1 cellular context compared by ENCODE assay signal in genomic region chr7:148983220-148984146, GRCh38.
A peak's percentile ranks its signal among the peaks of the same experiment; 100 is the strongest.
TF ChIP-seq lines count a peak whose summit lies in the region.

No MANE protein-coding gene starts in this region.

TF ChIP-seq in K562, 482 proteins besides CTCF, POLR2A, EP300 and RAD21 (continued from another document and continues in another):
- TF ChIP-seq CREB3L1 (IDR thresholded peaks at IDR 0.05; ENCODE audit: borderline replicate concordance, low read depth) (0 out of 2 replicates have a peak, but pooled peaks have one; percentile 32), E2F6 (IDR thresholded peaks at IDR 0.05; ENCODE audit: borderline replicate concordance in 1 of 2, extremely low read depth in 1 of 2, insufficient read depth in 1 of 2, insufficient read length in 1 of 2, low read depth in 1 of 2, low read length in 1 of 2, poor library complexity in 1 of 2, severe bottlenecking in 1 of 2) (no peak), DIDO1 (tag; IDR thresholded peaks at IDR 0.05; ENCODE audit: low read depth) (0 out of 2 replicates have a peak, but pooled peaks have one; percentile 28), FOXA3 (CRISPR knock-in tag; conservative IDR thresholded peaks at IDR 0.05 in 1 of 2, IDR thresholded peaks at IDR 0.05 in 1 of 2) (peak; percentile 74 to 86; a peak in 3 of 4 replicates), VEZF1 (CRISPR knock-in tag; IDR thresholded peaks at IDR 0.05) (peak; percentile 83), BHLHE40 (IDR thresholded peaks at IDR 0.05; ENCODE audit: low read length) (0 out of 2 replicates have a peak, but pooled peaks have one; percentile 25), KDM1A (IDR thresholded peaks at IDR 0.05) (peak; percentile 94 to 96), MBD2 (IDR thresholded peaks at IDR 0.05; ENCODE audit: borderline replicate concordance, low read depth) (no peak), TARDBP (IDR thresholded peaks at IDR 0.05) (no peak; the same call in 1 of the 2 replicates), MEF2D (tag; conservative IDR thresholded peaks at IDR 0.05; ENCODE audit: low read depth) (no peak), ARID3B (CRISPR knock-in tag; IDR thresholded peaks at IDR 0.05; ENCODE audit: borderline replicate concordance) (no peak), RFX1 (IDR thresholded peaks at IDR 0.05) (0 out of 2 replicates have a peak, but pooled peaks have one; percentile 10), ZBTB7A (IDR thresholded peaks at IDR 0.05; ENCODE audit: borderline replicate concordance, control insufficient read depth, low read depth, low read length) (peak; percentile 73), XRCC5 (IDR thresholded peaks at IDR 0.05; ENCODE audit: low read depth, low read length) (peak; percentile 89), ZNF586 (CRISPR knock-in tag; conservative IDR thresholded peaks at IDR 0.05) (no peak), ZNF592 (IDR thresholded peaks at IDR 0.05) (peak; percentile 97), ZNF140 (CRISPR knock-in tag; IDR thresholded peaks at IDR 0.05) (no peak), TAF7 (tag; IDR thresholded peaks at IDR 0.05) (no peak), ZNF785 (CRISPR knock-in tag; IDR thresholded peaks at IDR 0.05) (no peak), POLR3A (IDR thresholded peaks at IDR 0.05; ENCODE audit: borderline replicate concordance, extremely low read depth, insufficient read depth, insufficient read length) (peak; percentile 92), SIN3A (IDR thresholded peaks at IDR 0.05; ENCODE audit: borderline replicate concordance in 2 of 2, control insufficient read depth in 1 of 2, low read depth in 2 of 2, low read length in 2 of 2) (no peak), BRD4 (IDR thresholded peaks at IDR 0.05) (peak; percentile 75; the same call in 1 of the 2 replicates), ZNF174 (CRISPR knock-in tag; IDR thresholded peaks at IDR 0.05) (peak; percentile 45; the same call in 1 of the 2 replicates), RAD51 (IDR thresholded peaks at IDR 0.05; ENCODE audit: borderline replicate concordance, low read depth) (0 out of 2 replicates have a peak, but pooled peaks have one; percentile 12), ZNF175 (CRISPR knock-in tag; IDR thresholded peaks at IDR 0.05; ENCODE audit: low read depth) (no peak), ESRRB (CRISPR knock-in tag; IDR thresholded peaks at IDR 0.05; ENCODE audit: borderline replicate concordance) (peak; percentile 34; the same call in 1 of the 2 replicates), GTF3C2 (IDR thresholded peaks at IDR 0.05; ENCODE audit: borderline replicate concordance, extremely low read depth, insufficient read length) (no peak), DPF2 (IDR thresholded peaks at IDR 0.05) (0 out of 2 replicates have a peak, but pooled peaks have one; percentile 26), LARP7 (IDR thresholded peaks at IDR 0.05) (no peak), CSDE1 (IDR thresholded peaks at IDR 0.05) (peak in 1 of 2 experiments; percentile 86; a peak in 2 of 4 replicates), ZNF124 (CRISPR knock-in tag; IDR thresholded peaks at IDR 0.05) (no peak), ZKSCAN1 (IDR thresholded peaks at IDR 0.05; ENCODE audit: low read depth, low read length) (peak; percentile 39; the same call in 1 of the 2 replicates)
- TF ChIP-seq, protein P1, sequence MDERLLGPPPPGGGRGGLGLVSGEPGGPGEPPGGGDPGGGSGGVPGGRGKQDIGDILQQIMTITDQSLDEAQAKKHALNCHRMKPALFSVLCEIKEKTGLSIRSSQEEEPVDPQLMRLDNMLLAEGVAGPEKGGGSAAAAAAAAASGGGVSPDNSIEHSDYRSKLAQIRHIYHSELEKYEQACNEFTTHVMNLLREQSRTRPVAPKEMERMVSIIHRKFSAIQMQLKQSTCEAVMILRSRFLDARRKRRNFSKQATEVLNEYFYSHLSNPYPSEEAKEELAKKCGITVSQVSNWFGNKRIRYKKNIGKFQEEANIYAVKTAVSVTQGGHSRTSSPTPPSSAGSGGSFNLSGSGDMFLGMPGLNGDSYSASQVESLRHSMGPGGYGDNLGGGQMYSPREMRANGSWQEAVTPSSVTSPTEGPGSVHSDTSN (CRISPR knock-in tag; IDR thresholded peaks at IDR 0.05; ENCODE audit: low read depth) = no peak
- TF ChIP-seq, protein P1 (tag; conservative IDR thresholded peaks at IDR 0.05; ENCODE audit: low read depth) = peak; percentile 55
- TF ChIP-seq, protein P2, sequence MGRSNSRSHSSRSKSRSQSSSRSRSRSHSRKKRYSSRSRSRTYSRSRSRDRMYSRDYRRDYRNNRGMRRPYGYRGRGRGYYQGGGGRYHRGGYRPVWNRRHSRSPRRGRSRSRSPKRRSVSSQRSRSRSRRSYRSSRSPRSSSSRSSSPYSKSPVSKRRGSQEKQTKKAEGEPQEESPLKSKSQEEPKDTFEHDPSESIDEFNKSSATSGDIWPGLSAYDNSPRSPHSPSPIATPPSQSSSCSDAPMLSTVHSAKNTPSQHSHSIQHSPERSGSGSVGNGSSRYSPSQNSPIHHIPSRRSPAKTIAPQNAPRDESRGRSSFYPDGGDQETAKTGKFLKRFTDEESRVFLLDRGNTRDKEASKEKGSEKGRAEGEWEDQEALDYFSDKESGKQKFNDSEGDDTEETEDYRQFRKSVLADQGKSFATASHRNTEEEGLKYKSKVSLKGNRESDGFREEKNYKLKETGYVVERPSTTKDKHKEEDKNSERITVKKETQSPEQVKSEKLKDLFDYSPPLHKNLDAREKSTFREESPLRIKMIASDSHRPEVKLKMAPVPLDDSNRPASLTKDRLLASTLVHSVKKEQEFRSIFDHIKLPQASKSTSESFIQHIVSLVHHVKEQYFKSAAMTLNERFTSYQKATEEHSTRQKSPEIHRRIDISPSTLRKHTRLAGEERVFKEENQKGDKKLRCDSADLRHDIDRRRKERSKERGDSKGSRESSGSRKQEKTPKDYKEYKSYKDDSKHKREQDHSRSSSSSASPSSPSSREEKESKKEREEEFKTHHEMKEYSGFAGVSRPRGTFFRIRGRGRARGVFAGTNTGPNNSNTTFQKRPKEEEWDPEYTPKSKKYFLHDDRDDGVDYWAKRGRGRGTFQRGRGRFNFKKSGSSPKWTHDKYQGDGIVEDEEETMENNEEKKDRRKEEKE (IDR thresholded peaks at IDR 0.05; ENCODE audit: borderline replicate concordance in 1 of 2, control insufficient read depth in 1 of 2, low read depth in 2 of 2, low read length in 1 of 2) = no peak
